In genomic region chr15:65323071-65323511, GRCh38 we compare ENCODE assay signal across 10 cellular contexts. TPM values are rescaled to one million over a fixed set of nuclear protein-coding genes. Genes with fewer than 3 reads are reported as not detected.
A peak's percentile ranks its signal among the peaks of the same experiment; 100 is the strongest.
DNase-seq lines count a peak whose midpoint lies in the region; ATAC-seq lines count a peak whose summit lies in the region.
"Had no signal": no experiment of that assay in that cellular context is flagged by ENCODE, and none has a peak within 500 bp of the region (broad histone marks: within the 10 kb centered on the region; RNA-seq: fewer than 3 reads in every experiment).

No MANE protein-coding gene starts in this region.

- no peak overlapping the region for H3K27ac Mint-ChIP-seq in activated CD4-positive, alpha-beta T cell treated with anti-CD3 and anti-CD28 coated beads, Interleukin-2, amount 10 ng/mL, durations not matched to agents 7 days and 5 days

- no peaks in the 10 kb centered on the region for H3K36me3 Mint-ChIP-seq in activated CD4-positive, alpha-beta T cell treated with anti-CD3 and anti-CD28 coated beads, Interleukin-2, amount 10 ng/mL, durations not matched to agents 7 days and 5 days (ENCODE audit: low read depth)

- CTCF ChIA-PET in activated CD4-positive, alpha-beta T cell treated with anti-CD3 and anti-CD28 coated beads, Interleukin-2, amount 10 ng/mL, durations not matched to agents 7 days and 5 days (lab: Charles Lee): interaction anchor here (0.5 to 4.1 kb wide), 3 partner anchors 59 to 195 kb away, joined by 3 to 16 read pairs (median 4); no protein-coding TSS in a partner anchor

- POLR2A ChIA-PET in activated CD4-positive, alpha-beta T cell treated with anti-CD3 and anti-CD28 coated beads, Interleukin-2, amount 10 ng/mL, durations not matched to agents 7 days and 5 days (lab: Charles Lee): interaction anchor here (1.1 kb wide), 1 partner anchor 19 kb away, joined by 4 read pairs; the partner anchor contains the start of gene RNU5B-1

- no peaks in the 10 kb centered on the region for H3K4me1 Mint-ChIP-seq in activated CD4-positive, alpha-beta T cell treated with anti-CD3 and anti-CD28 coated beads, Interleukin-2, amount 10 ng/mL, durations not matched to agents 7 days and 5 days

- no peaks in the 10 kb centered on the region for H3K9me3 Mint-ChIP-seq in activated CD4-positive, alpha-beta T cell treated with anti-CD3 and anti-CD28 coated beads, Interleukin-2, amount 10 ng/mL, durations not matched to agents 7 days and 5 days

- no peak for ATAC-seq in HG02884 (IDR thresholded peaks at IDR 0.05; ENCODE audit: unreplicated experiment)

- DNase-seq in LHCN-M2 (ENCODE audit: low read depth) (peak; percentile 81), SHP77 (lab: John Stamatoyannopoulos, UW) (peak; percentile 87 to 91), cardiac septum (ENCODE audit: low spot score) (peak; percentile 83), skeletal muscle cell (ENCODE audit: low read depth) (peak; percentile 46), activated gamma-delta T cell treated with Interleukin-2 at 50 U/mL for 16 hours (no peak)
- DNase-seq in activated CD4-positive, alpha-beta T cell treated with anti-CD3 and anti-CD28 coated beads, Interleukin-2, amount 10 ng/mL, durations not matched to agents 7 days and 5 days: no peak
- DNase-seq: effector memory CD4-positive, alpha-beta T cell; mammary epithelial cell; stimulated activated CD4-positive, alpha-beta T cell treated with anti-CD3 and anti-CD28 coated beads, Interleukin-4, amount 100 ng/mL, for 24 hours had no signal

- H3K4me3 ChIP-seq in skeletal muscle cell (ENCODE audit: low read depth, low read length): no peak overlapping the region

- peaks cover 18% of the 10 kb centered on the region for H3K27me3 Mint-ChIP-seq in activated CD4-positive, alpha-beta T cell treated with anti-CD3 and anti-CD28 coated beads, Interleukin-2, amount 10 ng/mL, durations not matched to agents 7 days and 5 days

- no peak overlapping the region for H3K4me3 Mint-ChIP-seq in activated CD4-positive, alpha-beta T cell treated with anti-CD3 and anti-CD28 coated beads, Interleukin-2, amount 10 ng/mL, durations not matched to agents 7 days and 5 days

- intact Hi-C loops in cardiac septum (cut with DNase I): no loop called here

RNA-seq across cellular contexts. Expression of gene RNU5B-1, which starts 18.6 kb away (rescaled TPM):
- total RNA-seq in LHCN-M2 (2014; rRNA removed) (not detected in 2 replicates), cardiac septum (29.8 TPM)
- polyA plus RNA-seq in LHCN-M2 (2012): not detected
- 10 to 100 TPM; 14.4 to 36.1 TPM for total RNA-seq in activated CD4-positive, alpha-beta T cell treated with anti-CD3 and anti-CD28 coated beads, Interleukin-2, amount 10 ng/mL, durations not matched to agents 7 days and 5 days
- total RNA-seq: mammary epithelial cell had no signal
- polyA plus RNA-seq: mammary epithelial cell had no signal

RNA-seq across cellular contexts. Expression of gene RNU5A-1, which starts 27.2 kb away (rescaled TPM):
- total RNA-seq in LHCN-M2 (2014; rRNA removed): not detected in 2 replicates
- polyA plus RNA-seq in LHCN-M2 (2012): not detected
- total RNA-seq in cardiac septum: not detected
- total RNA-seq in activated CD4-positive, alpha-beta T cell treated with anti-CD3 and anti-CD28 coated beads, Interleukin-2, amount 10 ng/mL, durations not matched to agents 7 days and 5 days: not detected
- total RNA-seq: mammary epithelial cell had no signal
- polyA plus RNA-seq: mammary epithelial cell had no signal

RNA-seq across cellular contexts. Expression of gene PARP16, which starts 36.4 kb away (rescaled TPM):
- total RNA-seq in LHCN-M2 (2014; rRNA removed): 7.3 and 7.8 TPM in 2 replicates
- polyA plus RNA-seq in LHCN-M2 (2012): 4.5 TPM
- total RNA-seq in cardiac septum: 4.7 TPM
- total RNA-seq in activated CD4-positive, alpha-beta T cell treated with anti-CD3 and anti-CD28 coated beads, Interleukin-2, amount 10 ng/mL, durations not matched to agents 7 days and 5 days: 10 to 100 TPM; 19.0 to 21.7 TPM

RNA-seq across cellular contexts. Expression of gene IGDCC3, which starts 54.7 kb away (rescaled TPM):
- total RNA-seq in LHCN-M2 (2014; rRNA removed): not detected in 2 replicates
- polyA plus RNA-seq in LHCN-M2 (2012): 0.10 TPM
- total RNA-seq in cardiac septum: not detected
- not detected for total RNA-seq in activated CD4-positive, alpha-beta T cell treated with anti-CD3 and anti-CD28 coated beads, Interleukin-2, amount 10 ng/mL, durations not matched to agents 7 days and 5 days
- total RNA-seq: mammary epithelial cell had no signal
- polyA plus RNA-seq: mammary epithelial cell had no signal

Comparison
In these comparisons a context has a peak if more than half of its experiments do, and no peak if none do; other contexts are left out.
1. DNase-seq: peak in LHCN-M2 (single experiment), SHP77 (2 of 2), cardiac septum (single experiment) and skeletal muscle cell (single experiment); none in activated gamma-delta T cell treated with Interleukin-2 at 50 U/mL for 16 hours (single experiment) and activated CD4-positive, alpha-beta T cell treated with anti-CD3 and anti-CD28 coated beads, Interleukin-2, amount 10 ng/mL, durations not matched to agents 7 days and 5 days (single experiment).
2. RNA of gene RNU5B-1, which starts 18.6 kb away (total RNA-seq): 14.4 to 36.1 TPM in activated CD4-positive, alpha-beta T cell treated with anti-CD3 and anti-CD28 coated beads, Interleukin-2, amount 10 ng/mL, durations not matched to agents 7 days and 5 days and 29.8 TPM in cardiac septum (single experiment); not detected in LHCN-M2; every median in the first group is over 10 times any median in the second.